Comparison of ENCODE assay signal across 15 cellular contexts in genomic region chr11:129248618-129249017, GRCh38. TPM values are rescaled to one million over a fixed set of nuclear protein-coding genes. Genes with fewer than 3 reads are reported as not detected.
DNase-seq lines count a peak whose midpoint lies in the region; ATAC-seq and TF ChIP-seq lines count a peak whose summit lies in the region.
"Had no signal": no experiment of that assay in that cellular context is flagged by ENCODE, and none has a peak within 500 bp of the region (broad histone marks: within the 10 kb centered on the region; RNA-seq: fewer than 3 reads in every experiment).

No MANE protein-coding gene starts in this region.

- POLR2A ChIA-PET in naive thymus-derived CD8-positive, alpha-beta T cell (lab: Charles Lee): no interaction called here

- H3K27ac ChIP-seq in RWPE2 (ENCODE audit: poor library complexity, severe bottlenecking): peak overlapping the region; percentile 59
- H3K27ac ChIP-seq: 22Rv1, esophagus squamous epithelium had no signal

- H3K4me1 Mint-ChIP-seq in naive thymus-derived CD8-positive, alpha-beta T cell: peaks cover 10 to 25% (median 18%) of the 10 kb centered on the region in 4 donors
- H3K4me1 Mint-ChIP-seq: IgD-negative memory B cell had no signal

- peak overlapping the region; percentile 3 for H3K4me2 ChIP-seq in skeletal muscle satellite cell (ENCODE audit: low read length)

- no peak overlapping the region for H3K4me3 ChIP-seq in RWPE2 (ENCODE audit: severe bottlenecking)
- H3K4me3 ChIP-seq in skeletal muscle satellite cell (ENCODE audit: low read length): no peak overlapping the region
- H3K4me3 ChIP-seq: esophagus squamous epithelium had no signal

- H3K4me1 ChIP-seq in RWPE2 (ENCODE audit: insufficient read depth, poor library complexity, severe bottlenecking) (peaks cover 42% of the 10 kb centered on the region), skeletal muscle satellite cell (ENCODE audit: control insufficient read depth, insufficient read depth, low read length) (peaks cover 43% of the 10 kb centered on the region)

- H3K36me3 ChIP-seq in RWPE2 (ENCODE audit: low read depth): no peaks in the 10 kb centered on the region; the same call in 1 of the 2 replicates
- no peaks in the 10 kb centered on the region for H3K36me3 ChIP-seq in skeletal muscle satellite cell (ENCODE audit: insufficient read depth, low read length)
- H3K36me3 ChIP-seq: esophagus squamous epithelium had no signal

- no peaks in the 10 kb centered on the region for H3K27me3 Mint-ChIP-seq in naive thymus-derived CD8-positive, alpha-beta T cell
- H3K27me3 Mint-ChIP-seq: stimulated activated naive CD8-positive, alpha-beta T cell treated with anti-CD3 and anti-CD28 coated beads, Interleukin-15, Interleukin-2, amounts not matched to agents 100 ng/mL and 50 ng/mL, for 24 hours had no signal

- H3K36me3 Mint-ChIP-seq in naive thymus-derived CD8-positive, alpha-beta T cell: no peaks in the 10 kb centered on the region
- H3K36me3 Mint-ChIP-seq: IgD-negative memory B cell had no signal

- TF ChIP-seq CTCF in RWPE2 (IDR thresholded peaks at IDR 0.05; ENCODE audit: poor library complexity, severe bottlenecking): no peak

- H3K9me3 Mint-ChIP-seq in naive thymus-derived CD8-positive, alpha-beta T cell: no peaks in the 10 kb centered on the region
- H3K9me3 Mint-ChIP-seq: stimulated activated naive CD8-positive, alpha-beta T cell treated with anti-CD3 and anti-CD28 coated beads, Interleukin-15, Interleukin-2, amounts not matched to agents 100 ng/mL and 50 ng/mL, for 24 hours had no signal

- peak overlapping the region in 1 of 10 donors; percentile 52 for H3K27ac Mint-ChIP-seq in naive thymus-derived CD8-positive, alpha-beta T cell
- H3K27ac Mint-ChIP-seq: IgD-negative memory B cell; stimulated activated naive CD8-positive, alpha-beta T cell treated with anti-CD3 and anti-CD28 coated beads, Interleukin-15, Interleukin-2, amounts not matched to agents 100 ng/mL and 50 ng/mL, for 24 hours had no signal

- peak overlapping the region in 1 of 10 donors; percentile 50 for H3K4me3 Mint-ChIP-seq in naive thymus-derived CD8-positive, alpha-beta T cell
- H3K4me3 Mint-ChIP-seq: IgD-negative memory B cell; stimulated activated naive CD8-positive, alpha-beta T cell treated with anti-CD3 and anti-CD28 coated beads, Interleukin-15, Interleukin-2, amounts not matched to agents 100 ng/mL and 50 ng/mL, for 24 hours had no signal

- no peaks in the 10 kb centered on the region for H3K27me3 ChIP-seq in RWPE2 (ENCODE audit: insufficient read depth, poor library complexity, severe bottlenecking)
- no peaks in the 10 kb centered on the region for H3K27me3 ChIP-seq in skeletal muscle satellite cell (ENCODE audit: control insufficient read depth, insufficient read depth, low read length)
- H3K27me3 ChIP-seq: esophagus squamous epithelium had no signal

- H3K9ac ChIP-seq in skeletal muscle satellite cell (ENCODE audit: low read depth, low read length): no peak overlapping the region

- ATAC-seq in RWPE2 (ENCODE audit: low read depth) (peak; percentile 78), HG03439 (IDR thresholded peaks at IDR 0.05; ENCODE audit: unreplicated experiment) (no peak), GM21786 (IDR thresholded peaks at IDR 0.05; ENCODE audit: unreplicated experiment) (no peak)
- ATAC-seq in naive thymus-derived CD8-positive, alpha-beta T cell: no peak
- ATAC-seq: left lobe of liver had no signal

- DNase-seq in DMS 273 (lab: John Stamatoyannopoulos, UW; ENCODE audit: unreplicated experiment) (peak; percentile 33), DMS 273 treated with DMSO at 0.1 percent for 48 hours (lab: John Stamatoyannopoulos, UW) (no peak), RWPE2 (ENCODE audit: low spot score) (no peak), fibroblast of peridontal ligament (ENCODE audit: extremely low read depth) (peak; percentile 70)
- DNase-seq in naive thymus-derived CD8-positive, alpha-beta T cell: no peak
- DNase-seq: esophagus squamous epithelium; SIG-M5; stimulated activated CD4-positive, alpha-beta T cell treated with anti-CD3 and anti-CD28 coated beads, Interleukin-2, amount 100 ng/mL, for 48 hours had no signal

- H3K9me3 ChIP-seq in RWPE2 (ENCODE audit: severe bottlenecking): no peaks in the 10 kb centered on the region
- no peaks in the 10 kb centered on the region for H3K9me3 ChIP-seq in skeletal muscle satellite cell (replicated peaks; ENCODE audit: low read length)
- H3K9me3 ChIP-seq: esophagus squamous epithelium had no signal

RNA-seq across cellular contexts. Expression of gene ARHGAP32, which starts 56.5 kb away (rescaled TPM):
- total RNA-seq in skeletal muscle satellite cell (2012; rRNA removed): 4.8 and 5.7 TPM in 2 replicates
- 10 to 100 TPM in 1 of 2 experiments, 1 to 10 TPM in 1; 7.8 to 10.4 TPM for total RNA-seq in naive thymus-derived CD8-positive, alpha-beta T cell
- polyA plus RNA-seq in naive thymus-derived CD8-positive, alpha-beta T cell: 1 to 10 TPM in 1 of 3 donors, under 1 TPM in 2; 0.85 to 1.5 (median 0.98) TPM

Comparison
In these comparisons a context has a peak if more than half of its experiments do, and no peak if none do; other contexts are left out.
1. DNase-seq: peak in DMS 273 (single experiment) and fibroblast of peridontal ligament (single experiment); none in DMS 273 treated with DMSO at 0.1 percent for 48 hours (single experiment), RWPE2 (single experiment) and naive thymus-derived CD8-positive, alpha-beta T cell (0 of 10).